Comparison of ENCODE assay signal across 8 cellular contexts in genomic region chr6:166307981-166308768, GRCh38. TPM values are rescaled to one million over a fixed set of nuclear protein-coding genes. Genes with fewer than 3 reads are reported as not detected.
DNase-seq lines count a peak whose midpoint lies in the region; FAIRE-seq and TF ChIP-seq lines count a peak whose summit lies in the region.

Gene PRR18, minus strand, starts transcription at chr6:166308392. Its CDS starts 250 bp downstream, at chr6:166308142.

- DNase-seq in NCI-H510A treated with DMSO at 0.1 percent for 48 hours (lab: John Stamatoyannopoulos, UW) = peak; percentile 19
- no peak for DNase-seq in NCI-H510A (lab: John Stamatoyannopoulos, UW)
- no peak for DNase-seq in HFF-Myc (ENCODE audit: extremely low read depth, low read depth)
- no peak for DNase-seq in endothelial cell of umbilical vein (ENCODE audit: low read depth, low spot score)
- DNase-seq in NCI-H526 treated with DMSO at 0.1 percent for 48 hours (lab: John Stamatoyannopoulos, UW) = no peak
- DNase-seq in NOMO-1 treated with DMSO at 0.1 percent for 48 hours (lab: John Stamatoyannopoulos, UW; ENCODE audit: unreplicated experiment) = no peak

- TF ChIP-seq EP300 in neural cell (conservative IDR thresholded peaks at IDR 0.05; ENCODE audit: poor library complexity, severe bottlenecking) = no peak

- peak within 1 kb of the TSS; percentile 22 for H3K4me3 ChIP-seq in HFF-Myc (replicated peaks; ENCODE audit: low read depth, low read length)
- no peak within 1 kb of the TSS for H3K4me3 ChIP-seq in OCI-LY1 (ENCODE audit: low read depth, low read length, poor library complexity, severe bottlenecking)
- peak within 1 kb of the TSS in 1 of 3 experiments; percentile 30 for H3K4me3 ChIP-seq in endothelial cell of umbilical vein (replicated peaks in 1 of 3; ENCODE audit: insufficient read depth in 1 of 3, low read depth in 1 of 3, low read length in 3 of 3)
- peak within 1 kb of the TSS; percentile 64 for H3K4me3 ChIP-seq in neural cell (ENCODE audit: low read length)

- TF ChIP-seq RAD21 in neural cell (conservative IDR thresholded peaks at IDR 0.05) = no peak

- dilution Hi-C loops in endothelial cell of umbilical vein (cut with MboI; ENCODE audit: extremely low pct_ligation_motif_present, low sequenced_read_pairs) = no loop called here

- H3K4me2 ChIP-seq in OCI-LY1 (ENCODE audit: low read length) = peak within 1 kb of the TSS; percentile 36; the same call in 1 of the 2 replicates
- peak within 1 kb of the TSS; percentile 52 for H3K4me2 ChIP-seq in endothelial cell of umbilical vein (ENCODE audit: insufficient read depth, low read length)
- H3K4me2 ChIP-seq in neural cell (ENCODE audit: low read length) = no peak within 1 kb of the TSS

- H3K79me2 ChIP-seq in OCI-LY1 (ENCODE audit: insufficient read depth, low read length) = no peaks in the 10 kb centered on the region
- H3K79me2 ChIP-seq in endothelial cell of umbilical vein (ENCODE audit: control insufficient read depth, insufficient read depth, low read length) = no peaks in the 10 kb centered on the region
- no peaks in the 10 kb centered on the region for H3K79me2 ChIP-seq in neural cell (replicated peaks; ENCODE audit: insufficient read depth, low read length)

- no TSS peak for BruUV-seq in endothelial cell of umbilical vein (replicated peaks; lab: Mats Ljungman, UMichigan)

- CTCF ChIA-PET in endothelial cell of umbilical vein (lab: Charles Lee) = interaction anchor here (1.0 to 10.3 kb wide), 4 partner anchors 15 to 92 kb away, joined by 3 to 158 read pairs (median 3); no protein-coding TSS in a partner anchor

- POLR2A ChIA-PET in endothelial cell of umbilical vein (lab: Charles Lee) = no interaction called here

- H3K36me3 ChIP-seq in OCI-LY1 (ENCODE audit: insufficient read depth, low read length) (no peaks in the 10 kb centered on the region), endothelial cell of umbilical vein (ENCODE audit: control insufficient read depth in 2 of 2, extremely low read depth in 1 of 2, insufficient read depth in 2 of 2, low read length in 2 of 2) (no peaks in the 10 kb centered on the region), neural cell (ENCODE audit: insufficient read depth, low read length) (no peaks in the 10 kb centered on the region)

- H3K9me3 ChIP-seq in OCI-LY1 (ENCODE audit: low read length) (no peaks in the 10 kb centered on the region), endothelial cell of umbilical vein (replicated peaks; ENCODE audit: control insufficient read depth, insufficient read depth, low read length) (no peaks in the 10 kb centered on the region), neural cell (ENCODE audit: low read length) (no peaks in the 10 kb centered on the region)

- no peak for FAIRE-seq in endothelial cell of umbilical vein (lab: Jason Lieb, UNC)

- intact Hi-C loops in endothelial cell of umbilical vein (cut with micrococcal nuclease) = no loop called here

- H3F3A ChIP-seq in OCI-LY1 (ENCODE audit: insufficient read depth, low read length) (no peaks in the 10 kb centered on the region), neural cell (ENCODE audit: insufficient read depth, low read length, poor library complexity, severe bottlenecking) (no peaks in the 10 kb centered on the region)

- H3K9ac ChIP-seq in OCI-LY1 (ENCODE audit: low read length) = no peak within 1 kb of the TSS
- H3K9ac ChIP-seq in endothelial cell of umbilical vein (replicated peaks; ENCODE audit: extremely low read depth, insufficient read depth, low read length) = no peak within 1 kb of the TSS
- H3K9ac ChIP-seq in neural cell (ENCODE audit: low read length) = no peak within 1 kb of the TSS

- H4K20me1 ChIP-seq in OCI-LY1 (ENCODE audit: insufficient read depth, low read length) (no peaks in the 10 kb centered on the region), endothelial cell of umbilical vein (replicated peaks; ENCODE audit: control insufficient read depth, extremely low read depth, insufficient read depth, low read length) (no peaks in the 10 kb centered on the region), neural cell (ENCODE audit: insufficient read depth) (no peaks in the 10 kb centered on the region)

- H3K27me3 ChIP-seq in OCI-LY1 (ENCODE audit: insufficient read depth, low read length) (peaks cover 8% of the 10 kb centered on the region; the same call in 1 of the 2 replicates), endothelial cell of umbilical vein (ENCODE audit: control insufficient read depth in 2 of 2, insufficient read depth in 2 of 2, low read length in 2 of 2) (peaks cover 43 to 57% of the 10 kb centered on the region in 2 experiments), neural cell (ENCODE audit: insufficient read depth, low read depth, low read length) (peaks cover 51% of the 10 kb centered on the region)

- no peak within 1 kb of the TSS for H2AFZ ChIP-seq in OCI-LY1 (ENCODE audit: low read length)
- peak within 1 kb of the TSS; percentile 46 for H2AFZ ChIP-seq in endothelial cell of umbilical vein (ENCODE audit: low read depth, low read length)
- no peak within 1 kb of the TSS for H2AFZ ChIP-seq in neural cell (ENCODE audit: low read depth, low read length)

- TF ChIP-seq POLR2A in endothelial cell of umbilical vein (IDR thresholded peaks at IDR 0.05; ENCODE audit: low read depth, low read length) = no peak

- TF ChIP-seq CTCF in HFF-Myc (IDR thresholded peaks at IDR 0.05; ENCODE audit: low read depth, low read length, missing control alignments) (no peak), OCI-LY1 (IDR thresholded peaks at IDR 0.05; ENCODE audit: low read length) (no peak), endothelial cell of umbilical vein (IDR thresholded peaks at IDR 0.05; ENCODE audit: extremely low read depth in 1 of 2, insufficient read depth in 1 of 2, low read depth in 1 of 2, low read length in 2 of 2) (no peak), neural cell (IDR thresholded peaks at IDR 0.05; ENCODE audit: poor library complexity, severe bottlenecking) (no peak)

- no peaks in the 10 kb centered on the region for H3K9me1 ChIP-seq in endothelial cell of umbilical vein (replicated peaks; ENCODE audit: control insufficient read depth, extremely low read depth, insufficient read depth, low read length)

- no peak within 1 kb of the TSS for H3K27ac ChIP-seq in OCI-LY1 (ENCODE audit: low read depth, low read length, poor library complexity, severe bottlenecking)
- no peak within 1 kb of the TSS for H3K27ac ChIP-seq in endothelial cell of umbilical vein (ENCODE audit: insufficient read depth, low read depth, low read length)
- no peak within 1 kb of the TSS for H3K27ac ChIP-seq in neural cell (ENCODE audit: low read length)

- H3K9me2 ChIP-seq in OCI-LY1 (ENCODE audit: low read depth, low read length) (no peaks in the 10 kb centered on the region), neural cell (ENCODE audit: insufficient read depth, low read length) (no peaks in the 10 kb centered on the region)

- H3K4me1 ChIP-seq in OCI-LY1 (ENCODE audit: insufficient read depth, low read length, severe bottlenecking) (no peaks in the 10 kb centered on the region), endothelial cell of umbilical vein (ENCODE audit: control insufficient read depth, extremely low read depth, insufficient read depth, low read length) (peaks cover 3% of the 10 kb centered on the region)

TF ChIP-seq in endothelial cell of umbilical vein, 7 proteins besides CTCF, POLR2A, EP300 and RAD21:
- TF ChIP-seq MYC (IDR thresholded peaks at IDR 0.05; ENCODE audit: low read depth, low read length) (no peak), EZH2 (IDR thresholded peaks at IDR 0.05; ENCODE audit: borderline replicate concordance, low read depth, low read length, severe bottlenecking) (peak; percentile 2)

TF ChIP-seq in neural cell, 6 proteins besides CTCF, POLR2A, EP300 and RAD21:
- TF ChIP-seq EZH2 (IDR thresholded peaks at IDR 0.05; ENCODE audit: borderline replicate concordance, insufficient read depth, low read length, poor library complexity, severe bottlenecking) (no peak), REST (IDR thresholded peaks at IDR 0.05; ENCODE audit: borderline replicate concordance) (no peak), SMC3 (conservative IDR thresholded peaks at IDR 0.05; ENCODE audit: poor library complexity) (no peak), POLR2AphosphoS5 (IDR thresholded peaks at IDR 0.05) (no peak), TAF1 (IDR thresholded peaks at IDR 0.05; ENCODE audit: low read depth) (no peak), MXI1 (conservative IDR thresholded peaks at IDR 0.05; ENCODE audit: poor library complexity, severe bottlenecking) (no peak)
TF ChIP-seq in neural cell: peak in this region for 0.

RNA-seq across cellular contexts. Expression of gene PRR18, which starts in this region (rescaled TPM):
- total RNA-seq in endothelial cell of umbilical vein = not detected in 2 replicates
- polyA plus RNA-seq in endothelial cell of umbilical vein (not detected in 2 replicates), neural cell (not detected in 2 replicates)
- polyA plus RNA-seq in endothelial cell of umbilical vein (2011; cell fraction: cytosol; rRNA removed) = not detected in 2 replicates
- not detected in 2 replicates for polyA plus RNA-seq in endothelial cell of umbilical vein (2011; cell fraction: nucleus; rRNA removed)
- polyA plus RNA-seq in endothelial cell of umbilical vein (2012) = not detected in 2 replicates
- polyA minus RNA-seq in endothelial cell of umbilical vein (not detected in 2 replicates), neural cell (0.35 TPM in 1 of 2 replicates, not detected in the other)
- polyA minus RNA-seq in endothelial cell of umbilical vein (2011; cell fraction: cytosol; rRNA and poly(A)+ RNA removed) = not detected
- polyA minus RNA-seq in endothelial cell of umbilical vein (2011; cell fraction: nucleus; rRNA and poly(A)+ RNA removed) = not detected in 2 replicates
